In genomic region chr17:66964083-66964771, GRCh38 we compare ENCODE assay signal across 8 cellular contexts. TPM values are rescaled to one million over a fixed set of nuclear protein-coding genes. Genes with fewer than 3 reads are reported as not detected.
DNase-seq lines count a peak whose midpoint lies in the region; ATAC-seq, FAIRE-seq and TF ChIP-seq lines count a peak whose summit lies in the region.

CACNG4 (plus strand) TSS chr17:66964707; CDS start chr17:66964912, 205 bp downstream.

- H2AFZ ChIP-seq in GM12878 (ENCODE audit: control insufficient read depth, low read depth, low read length): no peak within 1 kb of the TSS

- H3K36me3 ChIP-seq in GM12878 (ENCODE audit: control insufficient read depth in 2 of 2, insufficient read depth in 2 of 2, low read length in 1 of 2) (no peaks in the 10 kb centered on the region), aorta (ENCODE audit: control insufficient read depth in 1 of 2, insufficient read depth in 2 of 2, low read length in 1 of 2) (no peaks in the 10 kb centered on the region)

- in situ Hi-C loops in GM12878 (cut with MboI): no loop called here

- peaks cover 2% of the 10 kb centered on the region for H3K36me3 Mint-ChIP-seq in memory B cell

- WGBS in GM12878 (ENCODE audit: insufficient coverage, insufficient replicate concordance, low lambda C conversion rate, missing lambda C conversion rate): 7% methylated on average over 11 of the region's 68 CpGs
- 3 to 7% methylated on average over 28 to 67 of the region's 68 CpGs for WGBS in aorta, 2 donors

- H3K79me2 ChIP-seq in GM12878 (ENCODE audit: control insufficient read depth, insufficient read depth, low read length): no peaks in the 10 kb centered on the region

- H3K9ac ChIP-seq in GM12878 (ENCODE audit: control insufficient read depth, insufficient read depth, low read length): no peak within 1 kb of the TSS

- H3K4me3 ChIP-seq in HL-60 (replicated peaks; ENCODE audit: insufficient read depth, low read length): peak within 1 kb of the TSS; percentile 25
- no peak within 1 kb of the TSS for H3K4me3 ChIP-seq in GM12878
- peak within 1 kb of the TSS; percentile 56 to 59 for H3K4me3 ChIP-seq in aorta (ENCODE audit: low read length in 2 of 2)

- H3K9me3 Mint-ChIP-seq in memory B cell: peaks cover 2% of the 10 kb centered on the region

- peaks cover 4% of the 10 kb centered on the region; the same call in 1 of the 2 replicates for H3K4me1 ChIP-seq in GM12878 (ENCODE audit: control insufficient read depth, insufficient read depth, low read length)
- H3K4me1 ChIP-seq in aorta (ENCODE audit: control insufficient read depth in 1 of 2, insufficient read depth in 2 of 2, low read length in 2 of 2): no peaks in the 10 kb centered on the region

- no peak for DNase-seq in A172 (ENCODE audit: low spot score)
- no peak for DNase-seq in HL-60 (ENCODE audit: low read depth in 1 of 2, low spot score in 1 of 2)
- DNase-seq in GM12878 (ENCODE audit: low read depth, low spot score): no peak
- no peak for DNase-seq in memory B cell (ENCODE audit: low spot score in 2 of 2)
- DNase-seq in aorta: no peak

- H3K9me3 ChIP-seq in GM12878 (replicated peaks; ENCODE audit: control insufficient read depth, insufficient read depth, low read length) (no peaks in the 10 kb centered on the region), aorta (ENCODE audit: control insufficient read depth, low read length) (no peaks in the 10 kb centered on the region)

- no TSS peak for BruUV-seq in GM12878 (replicated peaks; lab: Mats Ljungman, UMichigan)

- TF ChIP-seq POLR2A in GM12878 (IDR thresholded peaks at IDR 0.05; ENCODE audit: low read depth, low read length): no peak

- SMC1A ChIA-PET in GM12878 (lab: Charles Lee; ENCODE audit: uncharacterized antibody, unreplicated experiment): no interaction called here

- H3K27ac ChIP-seq in HL-60 (replicated peaks): no peak within 1 kb of the TSS
- H3K27ac ChIP-seq in GM12878 (ENCODE audit: control insufficient read depth, insufficient read depth): no peak within 1 kb of the TSS
- no peak within 1 kb of the TSS for H3K27ac ChIP-seq in aorta (ENCODE audit: low read depth in 1 of 2, low read length in 2 of 2)

- RAD21 ChIA-PET in GM12878 (lab: Charles Lee; ENCODE audit: unreplicated experiment): no interaction called here

- intact Hi-C loops in GM12878 (cut with micrococcal nuclease; ENCODE audit: unreplicated experiment) (no loop called here), aorta (cut with DNase I) (no loop called here)

- H3K4me2 ChIP-seq in GM12878 (ENCODE audit: control insufficient read depth, insufficient read depth): peak within 1 kb of the TSS; percentile 64

- no peak for TF ChIP-seq RAD21 in GM12878 (IDR thresholded peaks at IDR 0.05; ENCODE audit: insufficient read depth, low read depth, low read length)

- POLR2A ChIA-PET in GM12878 (lab: Charles Lee): no interaction called here

- no peak for ATAC-seq in GM12878
- ATAC-seq in memory B cell (ENCODE audit: low read depth): no peak
- ATAC-seq in aorta (ENCODE audit: low FRiP score): no peak
- no peak for ATAC-seq in HG03571 (IDR thresholded peaks at IDR 0.05; ENCODE audit: unreplicated experiment)
- no peak for ATAC-seq in HG03135 (IDR thresholded peaks at IDR 0.05; ENCODE audit: unreplicated experiment)
- no peak for ATAC-seq in HG02610 (IDR thresholded peaks at IDR 0.05; ENCODE audit: unreplicated experiment)

- CTCF ChIA-PET in GM12878 (lab: Yijun Ruan, JAX): no interaction called here

- H3K27me3 Mint-ChIP-seq in memory B cell: peaks cover 30% of the 10 kb centered on the region

- H3K27me3 ChIP-seq in HL-60 (ENCODE audit: insufficient read depth, poor library complexity, severe bottlenecking) (peaks cover 46% of the 10 kb centered on the region), GM12878 (replicated peaks in 1 of 2; ENCODE audit: control insufficient read depth in 2 of 2, insufficient read depth in 2 of 2, low read length in 1 of 2) (peaks cover 19 to 21% of the 10 kb centered on the region in 2 experiments), aorta (ENCODE audit: control insufficient read depth in 1 of 2, insufficient read depth in 2 of 2, low read length in 1 of 2) (no peaks in the 10 kb centered on the region)

- H3K27ac Mint-ChIP-seq in memory B cell: no peak within 1 kb of the TSS

- TF ChIP-seq CTCF in HL-60 (IDR thresholded peaks at IDR 0.05; ENCODE audit: insufficient read depth, low read length): no peak
- no peak for TF ChIP-seq CTCF in GM12878 (IDR thresholded peaks at IDR 0.05 in 2 of 3, conservative IDR thresholded peaks at IDR 0.05 in 1 of 3; ENCODE audit: control insufficient read depth in 2 of 3, extremely low read depth in 1 of 3, insufficient read depth in 1 of 3, low read depth in 3 of 3, low read length in 3 of 3)

- peaks cover 3% of the 10 kb centered on the region; the same call in 1 of the 2 replicates for H4K20me1 ChIP-seq in GM12878 (ENCODE audit: control insufficient read depth, insufficient read depth)

- FAIRE-seq in GM12878 (lab: Jason Lieb, UNC): no peak

- peak within 1 kb of the TSS; percentile 64 for H3K4me3 Mint-ChIP-seq in memory B cell

- H3K4me1 Mint-ChIP-seq in memory B cell: peaks cover 3% of the 10 kb centered on the region

- no peak for TF ChIP-seq EP300 in GM12878 (IDR thresholded peaks at IDR 0.05; ENCODE audit: borderline replicate concordance in 1 of 2, control insufficient read depth in 1 of 2, low read depth in 2 of 2, low read length in 2 of 2)

TF ChIP-seq in GM12878, 131 proteins besides CTCF, POLR2A, EP300 and RAD21:
- TF ChIP-seq RBBP5 (conservative IDR thresholded peaks at IDR 0.05) (no peak), LARP7 (IDR thresholded peaks at IDR 0.05) (no peak), TCF7 (IDR thresholded peaks at IDR 0.05; ENCODE audit: borderline replicate concordance) (no peak)

RNA-seq across cellular contexts. Expression of gene CACNG4, which starts in this region (rescaled TPM):
- total RNA-seq in A172 (2014; rRNA removed; shearing (Covaris generic)): 17.2 and 26.1 TPM in 2 replicates
- total RNA-seq in GM12878 (2013; cell fraction: nucleolus; rRNA removed): not detected in 2 replicates
- total RNA-seq in GM12878 (2014; rRNA removed) (not detected in 2 replicates), GM12878 (2014; rRNA removed; fragmentation: Illumina TruSeq; extraction: Trizol) (not detected in 2 replicates), GM12878 (2021) (0.08 TPM in 1 of 2 replicates, not detected in the other), aorta (not detected)
- polyA plus RNA-seq in GM12878 (2011; ENCODE audit: low read depth): not detected
- polyA plus RNA-seq in GM12878 (2011; rRNA removed) (0.04 and 0.08 TPM in 2 replicates), GM12878 (2014; fragmentation: Illumina TruSeq; extraction: Trizol) (not detected in 2 replicates), GM12878 (2014; fragmentation: Nextera tagmentation; extraction: Ambion mirVana) (not detected), GM12878 (2014; rRNA removed) (not detected in 2 replicates), GM12878 (2016; fragmentation: Nextera tagmentation; extraction: Ambion mirVana) (not detected), aorta (not detected)
- 0.17 and 0.19 TPM in 2 replicates for polyA plus RNA-seq in GM12878 (2011; cell fraction: cytosol; rRNA removed)
- 0.03 and 0.07 TPM in 2 replicates for polyA plus RNA-seq in GM12878 (2011; cell fraction: nucleus; rRNA removed)
- not detected in 2 replicates for polyA plus RNA-seq in GM12878 (2012)
- polyA minus RNA-seq in GM12878 (2011; rRNA and poly(A)+ RNA removed): 0.10 TPM in 1 of 2 replicates, not detected in the other
- not detected in 2 replicates for polyA minus RNA-seq in GM12878 (2011; cell fraction: cytosol; rRNA and poly(A)+ RNA removed)
- not detected in 2 replicates for polyA minus RNA-seq in GM12878 (2011; cell fraction: nucleus; rRNA and poly(A)+ RNA removed)

Comparison
In these comparisons a context has a peak if more than half of its experiments do, and no peak if none do; other contexts are left out.
1. RNA of gene CACNG4 (total RNA-seq): 17.2 to 26.1 TPM in A172; not detected in aorta and 0.08 TPM in GM12878; every median in the first group is over 10 times any median in the second.